1 cellular context compared by ENCODE assay signal in the genomic region with DNA sequence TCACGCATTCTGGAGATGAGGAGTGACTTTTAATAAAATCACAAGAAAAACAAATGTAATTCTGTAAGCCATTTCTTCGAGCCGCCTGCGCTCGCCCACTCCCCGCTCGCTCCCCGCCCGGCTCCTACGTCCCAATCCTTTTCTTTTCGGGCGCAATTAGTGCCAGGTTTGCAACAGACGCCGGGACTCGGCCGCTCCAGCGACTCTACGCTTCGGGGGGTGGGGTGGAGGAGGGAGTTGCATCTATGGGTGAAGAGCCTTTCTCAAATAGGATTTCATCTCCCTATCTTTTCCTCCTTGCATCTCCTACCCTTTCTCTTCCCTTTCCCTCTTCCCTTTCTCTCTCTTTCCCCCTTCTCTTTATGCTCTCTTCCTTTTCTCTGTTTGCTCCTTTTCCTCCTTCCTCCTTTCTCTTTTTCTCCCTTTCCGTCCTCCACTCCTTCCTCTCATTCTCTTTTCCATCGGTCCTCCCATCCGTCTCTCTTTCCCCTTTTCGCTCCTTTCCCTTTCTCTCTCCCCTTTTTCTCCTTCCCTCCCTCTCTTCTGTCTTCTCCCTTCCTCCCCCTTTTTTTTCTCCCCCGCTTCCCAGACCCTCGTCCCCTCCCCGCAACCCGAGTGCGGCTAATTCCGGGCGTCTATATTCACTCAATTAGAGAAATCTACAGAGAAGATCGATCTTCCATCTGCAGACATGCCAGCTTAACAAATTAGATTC.
TF ChIP-seq lines count a peak whose summit lies in the region.

No MANE protein-coding gene starts in this region.

TF ChIP-seq in WTC11, 78 proteins besides CTCF, POLR2A, EP300 and RAD21 (continued from another document):
- peak; percentile 60; the same call in 1 of the 2 replicates for TF ChIP-seq ZNF263 (CRISPR knock-in tag; IDR thresholded peaks at IDR 0.05; ENCODE audit: low read depth)
